Comparison of ENCODE assay signal across 14 cellular contexts in genomic region chr3:58425782-58426181, GRCh38. TPM values are rescaled to one million over a fixed set of nuclear protein-coding genes. Genes with fewer than 3 reads are reported as not detected.
A peak's percentile ranks its signal among the peaks of the same experiment; 100 is the strongest.
DNase-seq lines count a peak whose midpoint lies in the region; ATAC-seq, FAIRE-seq and TF ChIP-seq lines count a peak whose summit lies in the region.
"Had no signal": no experiment of that assay in that cellular context is flagged by ENCODE, and none has a peak within 500 bp of the region (broad histone marks: within the 10 kb centered on the region; RNA-seq: fewer than 3 reads in every experiment).

No MANE protein-coding gene starts in this region.

- in situ Hi-C loops in HepG2 (cut with HindIII; ENCODE audit: extremely low pct_ligation_motif_present, low pct_unique_long_range_greater_than_20kb) = no loop called here

- no peaks in the 10 kb centered on the region for H3K4me1 Mint-ChIP-seq in activated naive CD8-positive, alpha-beta T cell treated with anti-CD3 and anti-CD28 coated beads for 36 hours
- H3K4me1 Mint-ChIP-seq in effector memory CD8-positive, alpha-beta T cell (ENCODE audit: low read depth in 2 of 2) = peaks cover 0 to 2% of the 10 kb centered on the region in 2 donors

- no peak overlapping the region for H2AFZ ChIP-seq in HepG2 (ENCODE audit: low read length)

- H3K27ac ChIP-seq in HepG2 (ENCODE audit: extremely low read length, insufficient read depth, low read length) (no peak overlapping the region), right lobe of liver (no peak overlapping the region), temporal lobe (ENCODE audit: low read depth, low read length) (peak overlapping the region; percentile 67)

- no peak for DNase-seq in HepG2 (ENCODE audit: low spot score)
- no peak for DNase-seq in right lobe of liver
- DNase-seq in activated naive CD8-positive, alpha-beta T cell treated with anti-CD3 and anti-CD28 coated beads for 36 hours = no peak
- DNase-seq in frontal cortex (ENCODE audit: low spot score in 2 of 2) = no peak
- DNase-seq in effector memory CD8-positive, alpha-beta T cell = no peak
- DNase-seq: CD4-positive, alpha-beta memory T cell; MM.1S; NCI-H1105; NCI-H187 treated with DMSO at 0.1 percent for 48 hours; NCI-H526 treated with DMSO at 0.1 percent for 48 hours had no signal

- POLR2A ChIA-PET in HepG2 (lab: Yijun Ruan, JAX) = interaction anchor here (1.3 to 2.2 kb wide), 4 partner anchors 7 to 120 kb away, joined by 3 to 7 read pairs (median 5); partner anchors contain the start of genes HTD2 and RPP14

- H3K9me3 ChIP-seq in HepG2 (ENCODE audit: low read length) = no peaks in the 10 kb centered on the region
- no peaks in the 10 kb centered on the region for H3K9me3 ChIP-seq in right lobe of liver

- no peak overlapping the region for H3K4me3 ChIP-seq in HepG2 (replicated peaks in 1 of 3; ENCODE audit: insufficient read depth in 1 of 3, low read depth in 2 of 3, low read length in 3 of 3)
- no peak overlapping the region for H3K4me3 ChIP-seq in right lobe of liver

- H3K36me3 Mint-ChIP-seq in activated naive CD8-positive, alpha-beta T cell treated with anti-CD3 and anti-CD28 coated beads for 36 hours = peaks cover 5% of the 10 kb centered on the region
- H3K36me3 Mint-ChIP-seq in effector memory CD8-positive, alpha-beta T cell (ENCODE audit: insufficient read depth) = peaks cover 63% of the 10 kb centered on the region

- FAIRE-seq in HepG2 (lab: Jason Lieb, UNC) = no peak
- peak; percentile 42 for FAIRE-seq in frontal cortex (lab: Jason Lieb, UNC)
- FAIRE-seq: GM19239, H1 had no signal

- no peak for TF ChIP-seq CTCF in HepG2 (CRISPR knock-in tag; IDR thresholded peaks at IDR 0.05)
- no peak for TF ChIP-seq CTCF in right lobe of liver (IDR thresholded peaks at IDR 0.05)

- WGBS in HepG2 (ENCODE audit: low lambda C conversion rate) = 86% methylated on average over 2 of the region's 2 CpGs
- 46% methylated on average over 2 of the region's 2 CpGs for WGBS in right lobe of liver (ENCODE audit: insufficient coverage, low coverage, low lambda C conversion rate, missing lambda C conversion rate)

- no peaks in the 10 kb centered on the region for H3K9me3 Mint-ChIP-seq in activated naive CD8-positive, alpha-beta T cell treated with anti-CD3 and anti-CD28 coated beads for 36 hours
- no peaks in the 10 kb centered on the region for H3K9me3 Mint-ChIP-seq in effector memory CD8-positive, alpha-beta T cell
- H3K9me3 Mint-ChIP-seq: CD4-positive, alpha-beta memory T cell had no signal

- TSS peak; percentile 3 for BruUV-seq in HepG2 (replicated peaks; lab: Mats Ljungman, UMichigan)

- no peak for TF ChIP-seq EP300 in HepG2 (IDR thresholded peaks at IDR 0.05; ENCODE audit: low read depth in 2 of 2, low read length in 2 of 2)
- no peak for TF ChIP-seq EP300 in HepG2 (CRISPR knock-in tag; IDR thresholded peaks at IDR 0.05; ENCODE audit: borderline replicate concordance)

- TF ChIP-seq POLR2A in HepG2 (IDR thresholded peaks at IDR 0.05; ENCODE audit: insufficient read depth in 1 of 2, low read depth in 2 of 2, low read length in 2 of 2) = no peak; a peak in 1 of 4 replicates
- no peak for TF ChIP-seq POLR2A in right lobe of liver (IDR thresholded peaks at IDR 0.05)

- H3K27ac Mint-ChIP-seq in activated naive CD8-positive, alpha-beta T cell treated with anti-CD3 and anti-CD28 coated beads for 36 hours = peak overlapping the region; percentile 45
- H3K27ac Mint-ChIP-seq in effector memory CD8-positive, alpha-beta T cell = peak overlapping the region in 1 of 2 donors; percentile 84

- no peak overlapping the region for H3K9ac ChIP-seq in HepG2 (ENCODE audit: insufficient read depth, low read depth, low read length)

- no peak for ATAC-seq in HepG2
- no peak for ATAC-seq in right lobe of liver
- no peak for ATAC-seq in HG03571 (IDR thresholded peaks at IDR 0.05; ENCODE audit: unreplicated experiment)
- no peak for ATAC-seq in effector memory CD8-positive, alpha-beta T cell (replicated peaks)

- H3K79me2 ChIP-seq in HepG2 (ENCODE audit: insufficient read depth, low read length) = no peaks in the 10 kb centered on the region

- H3K4me1 ChIP-seq in HepG2 (ENCODE audit: insufficient read depth, low read length) (peaks cover 14% of the 10 kb centered on the region), right lobe of liver (no peaks in the 10 kb centered on the region)

- no peaks in the 10 kb centered on the region for H4K20me1 ChIP-seq in HepG2 (ENCODE audit: insufficient read depth, low read length)

- intact Hi-C loops in HepG2 (cut with micrococcal nuclease; ENCODE audit: unreplicated experiment) = no loop called here
- intact Hi-C loops in right lobe of liver (cut with DNase I) = no loop called here

- H3K4me2 ChIP-seq in HepG2 (ENCODE audit: low read depth, low read length) = no peak overlapping the region

- H3K36me3 ChIP-seq in HepG2 (replicated peaks in 1 of 2; ENCODE audit: control insufficient read depth in 1 of 2, insufficient read depth in 2 of 2, low read length in 2 of 2) (peaks cover 14 to 56% of the 10 kb centered on the region in 2 experiments), right lobe of liver (peaks cover 6 to 67% (median 32%) of the 10 kb centered on the region in 4 donors)

- no peaks in the 10 kb centered on the region for H3K27me3 Mint-ChIP-seq in activated naive CD8-positive, alpha-beta T cell treated with anti-CD3 and anti-CD28 coated beads for 36 hours
- H3K27me3 Mint-ChIP-seq in effector memory CD8-positive, alpha-beta T cell = no peaks in the 10 kb centered on the region
- H3K27me3 Mint-ChIP-seq: CD4-positive, alpha-beta memory T cell had no signal

- CTCF ChIA-PET in HepG2 (lab: Yijun Ruan, JAX; ENCODE audit: low intra/inter-chr PET ratio, low total read pairs) = no interaction called here

- no peak for TF ChIP-seq RAD21 in HepG2 (CRISPR knock-in tag; IDR thresholded peaks at IDR 0.05)

- no peaks in the 10 kb centered on the region for H3K27me3 ChIP-seq in HepG2 (ENCODE audit: control insufficient read depth in 1 of 2, insufficient read depth in 2 of 2, low read length in 2 of 2)
- no peaks in the 10 kb centered on the region for H3K27me3 ChIP-seq in right lobe of liver

- H3K4me3 Mint-ChIP-seq in activated naive CD8-positive, alpha-beta T cell treated with anti-CD3 and anti-CD28 coated beads for 36 hours = no peak overlapping the region
- H3K4me3 Mint-ChIP-seq in effector memory CD8-positive, alpha-beta T cell = no peak overlapping the region
- H3K4me3 Mint-ChIP-seq: CD4-positive, alpha-beta memory T cell had no signal

TF ChIP-seq in HepG2, 621 proteins besides CTCF, POLR2A, EP300 and RAD21:
- TF ChIP-seq MAFK (conservative IDR thresholded peaks at IDR 0.05 in 1 of 2, IDR thresholded peaks at IDR 0.05 in 1 of 2; ENCODE audit: low read length in 2 of 2) (peak; percentile 51 to 70; a peak in 3 of 4 replicates), MAFF (IDR thresholded peaks at IDR 0.05; ENCODE audit: low read depth, low read length) (peak; percentile 50; the same call in 1 of the 2 replicates), SUZ12 (IDR thresholded peaks at IDR 0.05; ENCODE audit: low read depth, low read length) (no peak)

RNA-seq across cellular contexts. Expression of gene PDHB, which starts 7.8 kb away (rescaled TPM):
- total RNA-seq in HepG2 (2016; rRNA removed; fragmentation: Illumina TruSeq; extraction: Trizol) (153 and 229 TPM in 2 replicates), right lobe of liver (10 to 100 TPM; 35.5 to 70.2 (median 47.3) TPM), frontal cortex (56.3 TPM), temporal lobe (48.4 TPM)
- total RNA-seq in HepG2 (2016; cell fraction: cytosol; rRNA removed; fragmentation: Illumina TruSeq; extraction: Trizol; ENCODE audit: low read depth) = 14.8 and 15.6 TPM in 2 replicates
- total RNA-seq in HepG2 (2016; cell fraction: insoluble cytoplasmic fraction; rRNA removed; fragmentation: Illumina TruSeq; extraction: Trizol) = 155 and 245 TPM in 2 replicates
- 30.6 and 31.8 TPM in 2 replicates for total RNA-seq in HepG2 (2016; cell fraction: membrane; rRNA removed; fragmentation: Illumina TruSeq; extraction: Trizol)
- 63.1 and 66.4 TPM in 2 replicates for total RNA-seq in HepG2 (2016; cell fraction: nucleus; rRNA removed; fragmentation: Illumina TruSeq; extraction: Trizol)
- 97.1 and 108 TPM in 2 replicates for polyA plus RNA-seq in HepG2 (2011; rRNA removed)
- polyA plus RNA-seq in HepG2 (2011; cell fraction: cytosol; rRNA removed) = 68.4 and 102 TPM in 2 replicates
- polyA plus RNA-seq in HepG2 (2011; cell fraction: nucleus; rRNA removed) = 28.4 and 37.7 TPM in 2 replicates
- polyA plus RNA-seq in HepG2 (2012) = 113 and 146 TPM in 2 replicates
- polyA plus RNA-seq in HepG2 (2016; cell fraction: cytosol; fragmentation: Illumina TruSeq; extraction: Trizol; ENCODE audit: low read depth) = 11.6 and 12.1 TPM in 2 replicates
- 209 and 226 TPM in 2 replicates for polyA plus RNA-seq in HepG2 (2016; cell fraction: insoluble cytoplasmic fraction; fragmentation: Illumina TruSeq; extraction: Trizol; ENCODE audit: low read depth)
- 23.0 and 24.8 TPM in 2 replicates for polyA plus RNA-seq in HepG2 (2016; cell fraction: membrane; fragmentation: Illumina TruSeq; extraction: Trizol; ENCODE audit: low read depth)
- polyA plus RNA-seq in HepG2 (2016; cell fraction: nucleus; fragmentation: Illumina TruSeq; extraction: Trizol; ENCODE audit: insufficient read depth, low read depth) = 66.3 and 77.5 TPM in 2 replicates
- 76.8 and 97.2 TPM in 2 replicates for polyA minus RNA-seq in HepG2 (2011; rRNA and poly(A)+ RNA removed; ENCODE audit: low replicate concordance)
- 47.7 and 50.9 TPM in 2 replicates for polyA minus RNA-seq in HepG2 (2011; cell fraction: cytosol; rRNA and poly(A)+ RNA removed)
- polyA minus RNA-seq in HepG2 (2011; cell fraction: nucleus; rRNA and poly(A)+ RNA removed) = 91.3 and 98.1 TPM in 2 replicates
- total RNA-seq in activated naive CD8-positive, alpha-beta T cell treated with anti-CD3 and anti-CD28 coated beads for 36 hours = 10 to 100 TPM; 64.6 to 65.3 TPM
